ENCODE assay signal across 19 cellular contexts in the genomic region with DNA sequence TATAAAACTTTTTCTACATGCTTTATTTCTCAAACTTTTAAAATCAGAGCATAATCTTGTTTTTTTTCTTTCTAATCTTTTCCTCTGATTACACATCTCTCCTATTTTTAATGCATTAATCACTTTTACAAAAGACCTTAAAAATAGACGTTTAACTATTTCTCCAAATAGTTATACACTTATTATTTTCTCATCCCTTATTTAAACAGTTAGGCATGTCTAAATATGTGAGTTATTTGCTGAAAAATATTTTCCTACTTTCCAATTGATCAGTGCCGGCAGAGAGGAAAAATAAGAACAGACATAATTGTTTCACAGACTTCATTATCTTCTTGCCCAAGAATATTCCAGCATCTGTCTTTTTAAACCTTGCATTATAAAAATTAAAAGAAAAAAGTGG. TPM values are rescaled to one million over a fixed set of nuclear protein-coding genes. Genes with fewer than 3 reads are reported as not detected.
DNase-seq lines count a peak whose midpoint lies in the region; ATAC-seq and TF ChIP-seq lines count a peak whose summit lies in the region.
"Had no signal": no experiment of that assay in that cellular context is flagged by ENCODE, and none has a peak within 500 bp of the region (broad histone marks: within the 10 kb centered on the region; RNA-seq: fewer than 3 reads in every experiment).

No MANE protein-coding gene starts in this region.

- H3K9me3 ChIP-seq in adipocyte (ENCODE audit: control insufficient read depth, low read length) (no peaks in the 10 kb centered on the region), osteoblast (ENCODE audit: low read depth, low read length) (no peaks in the 10 kb centered on the region), mammary epithelial cell (replicated peaks; ENCODE audit: insufficient read depth, low read length) (no peaks in the 10 kb centered on the region), upper lobe of right lung (no peaks in the 10 kb centered on the region)
- H3K9me3 ChIP-seq: BE2C had no signal

- H3K27ac ChIP-seq in epithelial cell of prostate, result peak overlapping the region; percentile 42
- peak overlapping the region; percentile 56 for H3K27ac ChIP-seq in osteoblast (ENCODE audit: low read depth, low read length)
- H3K27ac ChIP-seq in mammary epithelial cell (ENCODE audit: insufficient read depth, low read depth, low read length), result no peak overlapping the region
- no peak overlapping the region for H3K27ac ChIP-seq in upper lobe of right lung

- intact Hi-C loops in mammary epithelial cell (cut with micrococcal nuclease) (loop anchor here (5.0 to 10.0 kb wide), 2 partner anchors 199 to 218 kb away; no protein-coding TSS in a partner anchor), upper lobe of right lung (cut with DNase I) (loop anchor here (5.0 kb wide), 1 partner anchor 102 kb away; no protein-coding TSS in a partner anchor)

- H3K4me1 ChIP-seq in adipocyte (ENCODE audit: control insufficient read depth, insufficient read depth, low read length) (peaks cover 18% of the 10 kb centered on the region), osteoblast (ENCODE audit: insufficient read depth, low read length) (peaks cover 9% of the 10 kb centered on the region), mammary epithelial cell (ENCODE audit: insufficient read depth, low read length) (peaks cover 41% of the 10 kb centered on the region), upper lobe of right lung (no peaks in the 10 kb centered on the region)
- H3K4me1 ChIP-seq: BE2C had no signal

- no peaks in the 10 kb centered on the region for H3K27me3 ChIP-seq in adipocyte (replicated peaks; ENCODE audit: control insufficient read depth, insufficient read depth, low read length)
- H3K27me3 ChIP-seq in osteoblast (ENCODE audit: insufficient read depth, low read length), result no peaks in the 10 kb centered on the region
- no peaks in the 10 kb centered on the region for H3K27me3 ChIP-seq in mammary epithelial cell (ENCODE audit: insufficient read depth, low read length)
- no peaks in the 10 kb centered on the region for H3K27me3 ChIP-seq in upper lobe of right lung
- H3K27me3 ChIP-seq: BE2C had no signal

- ATAC-seq in upper lobe of right lung, result no peak

- DNase-seq in EH (ENCODE audit: low read depth) (peak; percentile 12), adipocyte (ENCODE audit: low read depth) (no peak), epithelial cell of prostate (ENCODE audit: low read depth, low spot score) (no peak), osteoblast (ENCODE audit: insufficient read length, low spot score, missing footprints) (no peak), mammary epithelial cell (no peak), NK-92 (lab: John Stamatoyannopoulos, UW; ENCODE audit: unreplicated experiment) (no peak), upper lobe of right lung (no peak)
- DNase-seq: ACHN; BE2C; C1 segment of cervical spinal cord; CD4-positive, CD25-positive, alpha-beta regulatory T cell; CD8-positive, alpha-beta memory T cell; COR-L47; DMS 273 treated with DMSO at 0.1 percent for 48 hours; DMS53; DND-41; HCEC 1CT had no signal

- no peaks in the 10 kb centered on the region for H3K36me3 ChIP-seq in adipocyte (ENCODE audit: control insufficient read depth, insufficient read depth, low read length, severe bottlenecking)
- no peaks in the 10 kb centered on the region for H3K36me3 ChIP-seq in osteoblast (ENCODE audit: insufficient read depth, low read length)
- H3K36me3 ChIP-seq in mammary epithelial cell (ENCODE audit: insufficient read depth, low read length), result no peaks in the 10 kb centered on the region
- H3K36me3 ChIP-seq in upper lobe of right lung, result no peaks in the 10 kb centered on the region
- H3K36me3 ChIP-seq: BE2C had no signal

- BruUV-seq in mammary epithelial cell (replicated peaks; lab: Mats Ljungman, UMichigan), result no TSS peak

- 53% methylated on average over 2 of the region's 2 CpGs for WGBS in mammary epithelial cell (ENCODE audit: low coverage, missing lambda C conversion rate)

- no peak for TF ChIP-seq CTCF in osteoblast (IDR thresholded peaks at IDR 0.05; ENCODE audit: extremely low read depth, low read depth, low read length)
- no peak for TF ChIP-seq CTCF in mammary epithelial cell (conservative IDR thresholded peaks at IDR 0.05 in 1 of 2, IDR thresholded peaks at IDR 0.05 in 1 of 2; ENCODE audit: extremely low read depth in 1 of 2, insufficient read depth in 1 of 2, low read depth in 1 of 2, low read length in 2 of 2)
- no peak for TF ChIP-seq CTCF in upper lobe of right lung (IDR thresholded peaks at IDR 0.05)

- H3K9ac ChIP-seq in adipocyte (ENCODE audit: low read length) (peak overlapping the region; percentile 28), mammary epithelial cell (ENCODE audit: insufficient read depth, low read length) (no peak overlapping the region)

- in situ Hi-C loops in mammary epithelial cell (cut with MboI; ENCODE audit: low sequenced_read_pairs in 2 of 2), result loop anchor here in 1 of 2 donors (5.0 kb wide), 1 partner anchor 102 kb away; no protein-coding TSS in a partner anchor

- H3K4me2 ChIP-seq in osteoblast (ENCODE audit: insufficient read depth, low read length), result no peak overlapping the region
- no peak overlapping the region for H3K4me2 ChIP-seq in mammary epithelial cell (ENCODE audit: insufficient read depth, low read depth, low read length)
- H3K4me2 ChIP-seq: GM23338 had no signal

- dilution Hi-C loops in mammary epithelial cell (cut with HindIII; ENCODE audit: low sequenced_read_pairs), result no loop called here

- H2AFZ ChIP-seq in osteoblast (ENCODE audit: low read length) (no peak overlapping the region), mammary epithelial cell (ENCODE audit: low read depth, low read length) (no peak overlapping the region)

- no peaks in the 10 kb centered on the region for H4K20me1 ChIP-seq in osteoblast (ENCODE audit: insufficient read depth, low read length)
- no peaks in the 10 kb centered on the region for H4K20me1 ChIP-seq in mammary epithelial cell (ENCODE audit: insufficient read depth, low read length)

- CTCF ChIA-PET in mammary epithelial cell (lab: Charles Lee; ENCODE audit: low non-redundant PET), result no interaction called here

- H3K79me2 ChIP-seq in osteoblast (ENCODE audit: insufficient read depth, low read length) (no peaks in the 10 kb centered on the region), mammary epithelial cell (ENCODE audit: insufficient read depth, low read length) (no peaks in the 10 kb centered on the region)

- H3K4me3 ChIP-seq in adipocyte (ENCODE audit: low read length) (no peak overlapping the region), osteoblast (ENCODE audit: insufficient read depth, low read length) (no peak overlapping the region), mammary epithelial cell (replicated peaks in 1 of 3; ENCODE audit: insufficient read depth in 1 of 3, low read depth in 2 of 3, low read length in 3 of 3) (no peak overlapping the region), upper lobe of right lung (no peak overlapping the region)
- H3K4me3 ChIP-seq: GM23338 had no signal

RNA-seq across cellular contexts. Expression of gene RHOJ, which starts 28.7 kb away (rescaled TPM):
- total RNA-seq in osteoblast (3.8 and 4.3 TPM in 2 replicates), mammary epithelial cell (10 to 100 TPM in 1 of 2 donors, 1 to 10 TPM in 1; 4.5 to 10.5 TPM), upper lobe of right lung (38.6 TPM)
- 11.2 TPM for polyA plus RNA-seq in mammary epithelial cell
- polyA minus RNA-seq in mammary epithelial cell, result 0.93 TPM
- total RNA-seq: CD4-positive, CD25-positive, alpha-beta regulatory T cell; CD8-positive, alpha-beta memory T cell; HT-29 had no signal
- polyA plus RNA-seq: CD4-positive, CD25-positive, alpha-beta regulatory T cell; CD8-positive, alpha-beta memory T cell; GM23338 had no signal

Comparison
In these comparisons a context has a peak if more than half of its experiments do, and no peak if none do; other contexts are left out.
1. H3K27ac ChIP-seq: peak in epithelial cell of prostate (single experiment) and osteoblast (single experiment); none in mammary epithelial cell (single experiment) and upper lobe of right lung (single experiment).